Comparison of ENCODE assay signal across 22 cellular contexts in the genomic region with DNA sequence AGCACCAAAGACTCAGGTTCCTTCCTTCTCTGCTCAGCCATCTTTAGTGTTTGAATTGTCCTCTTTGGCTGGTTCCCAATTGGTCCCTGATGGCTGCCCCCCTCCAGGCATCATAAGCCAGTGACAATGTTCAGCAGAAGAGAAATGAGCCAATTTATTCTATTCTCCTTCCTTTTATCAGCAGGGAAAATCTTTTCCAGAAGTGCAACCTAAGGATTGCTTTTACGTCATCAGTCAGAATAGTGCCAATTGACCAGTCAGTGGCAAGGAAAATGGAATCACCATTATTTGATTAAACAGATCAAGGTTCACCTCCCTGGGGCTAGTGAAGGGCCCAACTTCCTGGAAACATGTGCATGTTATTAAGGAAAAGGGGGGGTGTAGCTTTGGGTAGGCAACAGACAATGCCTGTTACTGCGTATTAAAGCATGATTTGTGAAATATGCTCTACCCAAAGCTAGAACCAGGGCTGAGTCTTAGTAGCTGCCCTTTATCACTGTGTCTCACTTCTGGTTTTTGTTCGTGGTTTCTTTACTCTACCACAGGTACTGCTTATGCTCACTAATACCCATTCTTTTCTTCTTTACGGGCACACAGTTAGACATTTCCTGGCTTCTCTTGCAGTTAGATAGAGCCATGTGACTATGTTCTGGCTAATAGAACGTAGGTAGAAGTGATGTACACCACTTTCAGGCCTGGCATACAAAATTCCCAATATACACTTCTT. TPM values are rescaled to one million over a fixed set of nuclear protein-coding genes. Genes with fewer than 3 reads are reported as not detected.
DNase-seq lines count a peak whose midpoint lies in the region; ATAC-seq, FAIRE-seq and TF ChIP-seq lines count a peak whose summit lies in the region.
"Had no signal": no experiment of that assay in that cellular context is flagged by ENCODE, and none has a peak within 500 bp of the region (broad histone marks: within the 10 kb centered on the region; RNA-seq: fewer than 3 reads in every experiment).

No MANE protein-coding gene starts in this region.

- no peaks in the 10 kb centered on the region for H3K9me2 ChIP-seq in Karpas-422 (replicated peaks; ENCODE audit: insufficient read depth, low read length)

- H3K9me3 Mint-ChIP-seq in stimulated activated naive CD8-positive, alpha-beta T cell treated with anti-CD3 and anti-CD28 coated beads, Interleukin-15, amount 100 ng/mL, for 72 hours: peaks cover 9 to 11% of the 10 kb centered on the region in 2 donors
- H3K9me3 Mint-ChIP-seq: HFFc6 had no signal

- H3K36me3 ChIP-seq in esophagus muscularis mucosa (no peaks in the 10 kb centered on the region), upper lobe of right lung (no peaks in the 10 kb centered on the region), Karpas-422 (ENCODE audit: insufficient read depth, low read length) (no peaks in the 10 kb centered on the region)
- H3K36me3 ChIP-seq: HAP-1 had no signal

- FAIRE-seq in urothelium cell line (lab: Jason Lieb, UNC): peak; percentile 30
- FAIRE-seq: GM12892, H54 had no signal

- no peak overlapping the region for H3K27ac Mint-ChIP-seq in stimulated activated naive CD8-positive, alpha-beta T cell treated with anti-CD3 and anti-CD28 coated beads, Interleukin-15, amount 100 ng/mL, for 72 hours
- H3K27ac Mint-ChIP-seq: HFFc6 had no signal

- no peak overlapping the region for H3K4me3 ChIP-seq in esophagus muscularis mucosa
- no peak overlapping the region for H3K4me3 ChIP-seq in upper lobe of right lung
- H3K4me3 ChIP-seq in Karpas-422 (ENCODE audit: low read length): no peak overlapping the region
- H3K4me3 ChIP-seq: HAP-1 had no signal

- no peaks in the 10 kb centered on the region for H3K4me1 ChIP-seq in esophagus muscularis mucosa
- H3K4me1 ChIP-seq in upper lobe of right lung: no peaks in the 10 kb centered on the region
- peaks cover 16% of the 10 kb centered on the region for H3K4me1 ChIP-seq in Karpas-422 (ENCODE audit: low read length)

- no peak overlapping the region for H2AFZ ChIP-seq in Karpas-422 (ENCODE audit: low read length)

- H3K27me3 ChIP-seq in esophagus muscularis mucosa (peaks cover 0 to 45% (median 2%) of the 10 kb centered on the region in 4 donors), upper lobe of right lung (peaks cover 18% of the 10 kb centered on the region), Karpas-422 (ENCODE audit: low read length) (no peaks in the 10 kb centered on the region)

- H3K27ac ChIP-seq in esophagus muscularis mucosa (replicated peaks in 1 of 4) (no peak overlapping the region), upper lobe of right lung (no peak overlapping the region), Karpas-422 (ENCODE audit: low read length) (no peak overlapping the region)

- no peak for TF ChIP-seq POLR2A in esophagus muscularis mucosa (IDR thresholded peaks at IDR 0.05; ENCODE audit: low read depth)

- peaks cover 0 to 12% (median 10%) of the 10 kb centered on the region in 4 donors for H3K9me3 ChIP-seq in esophagus muscularis mucosa
- no peaks in the 10 kb centered on the region for H3K9me3 ChIP-seq in upper lobe of right lung
- no peaks in the 10 kb centered on the region for H3K9me3 ChIP-seq in Karpas-422 (ENCODE audit: low read length)

- ATAC-seq in stimulated activated naive CD8-positive, alpha-beta T cell treated with anti-CD3 and anti-CD28 coated beads, Interleukin-15, amount 100 ng/mL, for 72 hours: peak; percentile 63
- ATAC-seq in stimulated activated naive CD8-positive, alpha-beta T cell treated with anti-CD3 and anti-CD28 coated beads, Interleukin-15, Interleukin-2, amounts not matched to agents 100 U/mL and 50 U/mL, for 24 hours: no peak
- no peak for ATAC-seq in upper lobe of right lung

- no peaks in the 10 kb centered on the region for H3K79me2 ChIP-seq in Karpas-422 (ENCODE audit: low read length)

- H3K4me1 Mint-ChIP-seq in stimulated activated naive CD8-positive, alpha-beta T cell treated with anti-CD3 and anti-CD28 coated beads, Interleukin-15, amount 100 ng/mL, for 72 hours: no peaks in the 10 kb centered on the region
- H3K4me1 Mint-ChIP-seq: CD4-positive, alpha-beta memory T cell had no signal

- no peak overlapping the region for H3K4me2 ChIP-seq in Karpas-422 (ENCODE audit: low read depth, low read length, poor library complexity, severe bottlenecking)

- TF ChIP-seq EP300 in esophagus muscularis mucosa (IDR thresholded peaks at IDR 0.05): no peak

- H4K20me1 ChIP-seq in Karpas-422 (ENCODE audit: insufficient read depth, low read depth, low read length): no peaks in the 10 kb centered on the region

- TF ChIP-seq CTCF in esophagus muscularis mucosa (IDR thresholded peaks at IDR 0.05) (no peak), upper lobe of right lung (IDR thresholded peaks at IDR 0.05) (no peak)

- no peak for DNase-seq in stimulated activated naive CD8-positive, alpha-beta T cell treated with anti-CD3 and anti-CD28 coated beads, Interleukin-15, amount 100 ng/mL, for 72 hours
- DNase-seq in stimulated activated naive CD8-positive, alpha-beta T cell treated with anti-CD3 and anti-CD28 coated beads, Interleukin-15, Interleukin-2, amounts not matched to agents 100 U/mL and 50 U/mL, for 24 hours: no peak
- DNase-seq in esophagus muscularis mucosa (ENCODE audit: extremely low spot score) (peak; percentile 62), urothelium cell line (ENCODE audit: low spot score) (no peak), upper lobe of right lung (no peak), Karpas-422 (no peak)
- DNase-seq: C1 segment of cervical spinal cord; Calu3; CD4-positive, alpha-beta memory T cell; COR-L47; DMS53; DMS79 treated with DMSO at 0.1 percent for 48 hours; GF-D8; GOT3; HFFc6 had no signal

- no peak overlapping the region for H3K9ac ChIP-seq in Karpas-422 (ENCODE audit: low read length)

- H3K4me3 Mint-ChIP-seq in stimulated activated naive CD8-positive, alpha-beta T cell treated with anti-CD3 and anti-CD28 coated beads, Interleukin-15, amount 100 ng/mL, for 72 hours: no peak overlapping the region
- H3K4me3 Mint-ChIP-seq: CD4-positive, alpha-beta memory T cell; HFFc6 had no signal

- WGBS in esophagus muscularis mucosa: 74% methylated on average over 5 of the region's 5 CpGs

- intact Hi-C loops in esophagus muscularis mucosa (cut with DNase I): no loop called here
- intact Hi-C loops in upper lobe of right lung (cut with DNase I): no loop called here

- peaks cover 52% of the 10 kb centered on the region for H3K27me3 Mint-ChIP-seq in stimulated activated naive CD8-positive, alpha-beta T cell treated with anti-CD3 and anti-CD28 coated beads, Interleukin-15, amount 100 ng/mL, for 72 hours

RNA-seq across cellular contexts. Expression of a gene that starts 12.6 kb away (rescaled TPM):
- not detected for total RNA-seq in esophagus muscularis mucosa
- total RNA-seq in upper lobe of right lung: not detected
- not detected in 2 replicates for total RNA-seq in Karpas-422 (2014; rRNA removed; shearing (Covaris generic); ENCODE audit: low replicate concordance)
- total RNA-seq: A172; A673; Calu3; CD4-positive, alpha-beta memory T cell; Daoy; G401; HFFc6 had no signal
